1 cellular context compared by ENCODE assay signal in the genomic region with DNA sequence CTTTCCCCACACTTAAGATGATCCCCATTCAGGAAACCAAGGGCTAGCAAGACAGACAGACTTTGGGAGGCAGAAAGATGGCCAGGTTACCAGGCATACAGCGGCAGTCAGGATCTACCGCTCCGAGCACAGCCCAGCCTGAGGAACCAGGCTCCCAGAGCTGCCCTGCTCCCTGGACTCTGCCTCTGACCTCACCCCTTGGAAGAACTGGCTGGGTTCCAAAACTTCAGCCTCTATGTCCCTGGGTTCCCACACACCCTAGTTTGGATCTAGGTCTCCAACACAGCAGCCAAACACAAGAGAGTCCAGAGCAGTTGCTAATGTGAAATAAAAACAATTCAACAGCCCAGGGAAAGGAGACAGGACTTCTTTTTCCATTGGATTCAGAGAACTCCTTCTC.
TF ChIP-seq lines count a peak whose summit lies in the region.

No MANE protein-coding gene starts in this region.

TF ChIP-seq in A549, 52 proteins besides CTCF, POLR2A, EP300 and RAD21 (continued from another document):
- TF ChIP-seq ATOH8 (CRISPR knock-in tag; IDR thresholded peaks at IDR 0.05; ENCODE audit: low read depth) (no peak), RARB (CRISPR knock-in tag; IDR thresholded peaks at IDR 0.05) (no peak)
